19 cellular contexts compared by ENCODE assay signal in the genomic region with DNA sequence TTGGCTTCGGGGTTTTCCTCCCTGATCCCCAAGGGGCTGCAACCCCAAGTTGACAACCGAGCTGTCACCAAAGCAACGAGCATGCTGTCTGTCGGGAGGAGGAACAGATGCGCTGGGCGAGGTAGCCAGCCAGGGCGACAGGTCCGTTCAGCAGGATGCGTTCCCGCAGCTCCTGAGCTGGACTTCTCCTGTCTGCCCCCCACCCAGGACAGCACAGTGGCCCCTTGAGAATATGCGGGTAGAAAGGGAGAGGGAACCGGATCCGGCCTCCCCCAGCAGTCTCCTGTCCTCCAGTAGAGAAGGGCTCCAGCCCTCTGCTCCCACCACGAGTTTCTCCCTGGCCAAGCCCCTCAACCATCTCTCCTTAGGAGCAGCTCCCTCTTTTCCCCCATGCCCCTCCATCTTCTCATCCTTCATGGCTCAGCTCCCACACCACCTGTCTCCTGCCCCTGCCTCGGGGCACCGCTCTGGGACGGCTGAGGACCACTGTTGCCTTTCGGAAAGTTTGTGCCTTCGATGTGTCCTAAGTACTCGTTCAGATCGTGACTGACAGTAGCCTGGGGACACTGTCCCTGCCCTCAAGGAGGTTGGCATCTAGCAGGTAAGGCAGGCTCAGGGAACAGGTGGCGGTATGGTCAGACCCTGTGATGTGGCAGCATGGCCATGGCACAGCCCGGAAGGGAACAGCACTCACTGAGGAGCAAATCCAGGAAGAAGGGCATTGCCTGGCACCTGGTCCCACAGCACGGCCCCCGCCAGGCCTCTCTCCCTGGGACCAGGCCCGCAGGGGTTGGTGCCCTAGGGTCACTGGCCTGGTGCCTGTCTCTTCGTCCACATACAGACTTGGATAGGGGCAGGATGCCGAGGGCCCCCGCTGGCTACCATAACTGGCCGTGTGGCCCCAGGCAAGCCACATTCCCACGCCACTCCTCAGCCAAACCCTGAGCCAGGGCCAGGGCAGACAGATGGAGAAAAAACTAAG.
DNase-seq lines count a peak whose midpoint lies in the region; ATAC-seq and TF ChIP-seq lines count a peak whose summit lies in the region.
"Had no signal": no experiment of that assay in that cellular context is flagged by ENCODE, and none has a peak within 500 bp of the region (broad histone marks: within the 10 kb centered on the region; RNA-seq: fewer than 3 reads in every experiment).

No MANE protein-coding gene starts in this region.

- H3K36me3 ChIP-seq in MG63 = no peaks in the 10 kb centered on the region

- H3K27ac Mint-ChIP-seq in natural killer cell = peak overlapping the region; percentile 57 to 78
- peak overlapping the region in 1 of 2 donors; percentile 76 for H3K27ac Mint-ChIP-seq in natural killer cell treated with Interleukin-12 subunit alpha and Interleukin-12 subunit beta and Interleukin-15 and Interleukin-18, amount 100 ng/mL, for 72 hours
- H3K27ac Mint-ChIP-seq in effector memory CD8-positive, alpha-beta T cell = peak overlapping the region; percentile 73 to 88
- peak overlapping the region; percentile 66 for H3K27ac Mint-ChIP-seq in nephron progenitor cell
- H3K27ac Mint-ChIP-seq: activated CD8-positive, alpha-beta memory T cell treated with anti-CD3 and anti-CD28 coated beads, Interleukin-2, amount 10 ng/mL, durations not matched to agents 7 days and 5 days; T-helper 1 cell treated with Interleukin-12 subunit alpha and Interleukin-12 subunit beta and Interleukin-4 antibody, amounts not matched to agents 30 μg/mL and 1 μg/mL, for 36 hours had no signal

- H3K4me1 Mint-ChIP-seq in natural killer cell (peaks cover 21 to 41% of the 10 kb centered on the region in 2 donors), nephron progenitor cell (peaks cover 54% of the 10 kb centered on the region)
- peaks cover 9 to 21% of the 10 kb centered on the region in 2 donors for H3K4me1 Mint-ChIP-seq in natural killer cell treated with Interleukin-12 subunit alpha and Interleukin-12 subunit beta and Interleukin-15 and Interleukin-18, amount 100 ng/mL, for 72 hours (ENCODE audit: low read depth in 2 of 2)
- peaks cover 14 to 25% of the 10 kb centered on the region in 2 donors for H3K4me1 Mint-ChIP-seq in effector memory CD8-positive, alpha-beta T cell (ENCODE audit: low read depth in 2 of 2)
- H3K4me1 Mint-ChIP-seq: activated CD8-positive, alpha-beta memory T cell treated with anti-CD3 and anti-CD28 coated beads, Interleukin-2, amount 10 ng/mL, durations not matched to agents 7 days and 5 days had no signal

- ATAC-seq in natural killer cell = no peak
- ATAC-seq in natural killer cell treated with Interleukin-12 subunit alpha and Interleukin-12 subunit beta and Interleukin-15 and Interleukin-18, amount 100 ng/mL, for 72 hours = no peak
- ATAC-seq in effector memory CD8-positive, alpha-beta T cell (replicated peaks) = no peak
- no peak for ATAC-seq in HG02885 (IDR thresholded peaks at IDR 0.05; ENCODE audit: poor library complexity, unreplicated experiment)
- ATAC-seq in GM21526 (IDR thresholded peaks at IDR 0.05; ENCODE audit: low FRiP score, unreplicated experiment) = no peak
- ATAC-seq: activated CD8-positive, alpha-beta memory T cell treated with anti-CD3 and anti-CD28 coated beads, Interleukin-2, amount 10 ng/mL, durations not matched to agents 7 days and 5 days; sciatic nerve had no signal

- TF ChIP-seq CTCF in natural killer cell (IDR thresholded peaks at IDR 0.05) = no peak
- no peak for TF ChIP-seq CTCF in nephron progenitor cell (IDR thresholded peaks at IDR 0.05)

- no peak overlapping the region for H3K4me3 ChIP-seq in MG63
- H3K4me3 ChIP-seq: esophagus squamous epithelium had no signal

- H3K4me3 Mint-ChIP-seq in natural killer cell = no peak overlapping the region
- H3K4me3 Mint-ChIP-seq in natural killer cell treated with Interleukin-12 subunit alpha and Interleukin-12 subunit beta and Interleukin-15 and Interleukin-18, amount 100 ng/mL, for 72 hours = no peak overlapping the region
- no peak overlapping the region for H3K4me3 Mint-ChIP-seq in effector memory CD8-positive, alpha-beta T cell
- no peak overlapping the region for H3K4me3 Mint-ChIP-seq in nephron progenitor cell
- H3K4me3 Mint-ChIP-seq: activated CD8-positive, alpha-beta memory T cell treated with anti-CD3 and anti-CD28 coated beads, Interleukin-2, amount 10 ng/mL, durations not matched to agents 7 days and 5 days; T-helper 1 cell treated with Interleukin-12 subunit alpha and Interleukin-12 subunit beta and Interleukin-4 antibody, amounts not matched to agents 30 μg/mL and 1 μg/mL, for 36 hours had no signal

- no peaks in the 10 kb centered on the region for H3K9me3 Mint-ChIP-seq in natural killer cell
- no peaks in the 10 kb centered on the region for H3K9me3 Mint-ChIP-seq in natural killer cell treated with Interleukin-12 subunit alpha and Interleukin-12 subunit beta and Interleukin-15 and Interleukin-18, amount 100 ng/mL, for 72 hours
- no peaks in the 10 kb centered on the region for H3K9me3 Mint-ChIP-seq in effector memory CD8-positive, alpha-beta T cell
- H3K9me3 Mint-ChIP-seq in nephron progenitor cell = no peaks in the 10 kb centered on the region
- H3K9me3 Mint-ChIP-seq: T-helper 1 cell treated with Interleukin-12 subunit alpha and Interleukin-12 subunit beta and Interleukin-4 antibody, amounts not matched to agents 30 μg/mL and 1 μg/mL, for 36 hours had no signal

- H3K27me3 Mint-ChIP-seq in natural killer cell (ENCODE audit: low read depth in 2 of 2) (no peaks in the 10 kb centered on the region), nephron progenitor cell (ENCODE audit: low read depth, poor library complexity) (peaks cover 8% of the 10 kb centered on the region)
- no peaks in the 10 kb centered on the region for H3K27me3 Mint-ChIP-seq in natural killer cell treated with Interleukin-12 subunit alpha and Interleukin-12 subunit beta and Interleukin-15 and Interleukin-18, amount 100 ng/mL, for 72 hours
- no peaks in the 10 kb centered on the region for H3K27me3 Mint-ChIP-seq in effector memory CD8-positive, alpha-beta T cell
- H3K27me3 Mint-ChIP-seq: activated CD8-positive, alpha-beta memory T cell treated with anti-CD3 and anti-CD28 coated beads, Interleukin-2, amount 10 ng/mL, durations not matched to agents 7 days and 5 days had no signal

- intact Hi-C loops in natural killer cell (cut with micrococcal nuclease) = no loop called here

- no peaks in the 10 kb centered on the region for H3K27me3 ChIP-seq in MG63
- H3K27me3 ChIP-seq: esophagus squamous epithelium had no signal

- DNase-seq in natural killer cell = no peak
- no peak for DNase-seq in natural killer cell treated with Interleukin-12 subunit alpha and Interleukin-12 subunit beta and Interleukin-15 and Interleukin-18, amount 100 ng/mL, for 72 hours (ENCODE audit: low spot score)
- DNase-seq in effector memory CD8-positive, alpha-beta T cell = no peak
- no peak for DNase-seq in nephron progenitor cell
- no peak for DNase-seq in RKO (ENCODE audit: low spot score)
- no peak for DNase-seq in MG63
- DNase-seq: activated CD8-positive, alpha-beta memory T cell treated with anti-CD3 and anti-CD28 coated beads, Interleukin-2, amount 10 ng/mL, durations not matched to agents 7 days and 5 days; activated gamma-delta T cell; dermis blood vessel endothelial cell; esophagus squamous epithelium; IMR-90; mesenchymal stem cell; NCI-H187 treated with DMSO at 0.1 percent for 48 hours; nucleus accumbens; Right ventricle myocardium superior had no signal

- H3K36me3 Mint-ChIP-seq in natural killer cell (no peaks in the 10 kb centered on the region), nephron progenitor cell (ENCODE audit: low read depth) (peaks cover 25% of the 10 kb centered on the region)
- no peaks in the 10 kb centered on the region for H3K36me3 Mint-ChIP-seq in natural killer cell treated with Interleukin-12 subunit alpha and Interleukin-12 subunit beta and Interleukin-15 and Interleukin-18, amount 100 ng/mL, for 72 hours
- peaks cover 31% of the 10 kb centered on the region for H3K36me3 Mint-ChIP-seq in effector memory CD8-positive, alpha-beta T cell (ENCODE audit: insufficient read depth)
- H3K36me3 Mint-ChIP-seq: activated CD8-positive, alpha-beta memory T cell treated with anti-CD3 and anti-CD28 coated beads, Interleukin-2, amount 10 ng/mL, durations not matched to agents 7 days and 5 days had no signal

- no peaks in the 10 kb centered on the region for H3K9me3 ChIP-seq in MG63
- H3K9me3 ChIP-seq: esophagus squamous epithelium had no signal
